16 cellular contexts compared by ENCODE assay signal in genomic region chr3:40975711-40976121, GRCh38.
DNase-seq lines count a peak whose midpoint lies in the region; ATAC-seq and TF ChIP-seq lines count a peak whose summit lies in the region.
"Had no signal": no experiment of that assay in that cellular context is flagged by ENCODE, and none has a peak within 500 bp of the region (broad histone marks: within the 10 kb centered on the region; RNA-seq: fewer than 3 reads in every experiment).

No MANE protein-coding gene starts in this region.

- peak overlapping the region; percentile 69 to 76 (median 70) for H3K27ac ChIP-seq in esophagus muscularis mucosa (replicated peaks in 1 of 4)
- H3K27ac ChIP-seq in upper lobe of right lung, result peak overlapping the region; percentile 40

- 26% methylated on average over 6 of the region's 6 CpGs for WGBS in esophagus muscularis mucosa

- no peaks in the 10 kb centered on the region for H3K9me3 ChIP-seq in esophagus muscularis mucosa
- no peaks in the 10 kb centered on the region for H3K9me3 ChIP-seq in upper lobe of right lung
- H3K9me3 ChIP-seq: esophagus squamous epithelium had no signal

- H3K36me3 ChIP-seq in esophagus muscularis mucosa (no peaks in the 10 kb centered on the region), upper lobe of right lung (no peaks in the 10 kb centered on the region)
- H3K36me3 ChIP-seq: esophagus squamous epithelium had no signal

- intact Hi-C loops in Right ventricle myocardium superior (cut with DNase I), result loop anchor here (10.0 kb wide), 1 partner anchor 219 kb away; the partner anchor contains the start of gene CTNNB1
- intact Hi-C loops in cardiac septum (cut with DNase I), result loop anchor here (1.0 kb wide), 1 partner anchor 97 kb away; no protein-coding TSS in a partner anchor
- intact Hi-C loops in esophagus muscularis mucosa (cut with DNase I), result loop anchor here (10.0 kb wide), 1 partner anchor 391 kb away; no protein-coding TSS in a partner anchor
- intact Hi-C loops in upper lobe of right lung (cut with DNase I), result no loop called here

- no peak for TF ChIP-seq POLR2A in esophagus muscularis mucosa (IDR thresholded peaks at IDR 0.05; ENCODE audit: low read depth)

- no peak overlapping the region for H3K4me3 ChIP-seq in esophagus muscularis mucosa
- no peak overlapping the region for H3K4me3 ChIP-seq in upper lobe of right lung
- H3K4me3 ChIP-seq: esophagus squamous epithelium had no signal

- TF ChIP-seq EP300 in esophagus muscularis mucosa (IDR thresholded peaks at IDR 0.05), result no peak

- DNase-seq in Right ventricle myocardium superior (no peak), cardiac septum (ENCODE audit: low spot score) (no peak), esophagus muscularis mucosa (ENCODE audit: extremely low spot score) (no peak), lung microvascular endothelial cell (ENCODE audit: low read depth in 2 of 2) (peak; percentile 91 to 98), upper lobe of right lung (no peak), NCI-H1048 (lab: John Stamatoyannopoulos, UW) (no peak), SHP77 (lab: John Stamatoyannopoulos, UW) (no peak)
- DNase-seq: activated CD4-positive, alpha-beta T cell treated with anti-CD3 and anti-CD28 coated beads, Interleukin-2, amount 50 U/mL, for 4 hours; activated naive CD4-positive, alpha-beta T cell treated with anti-CD3 and anti-CD28 coated beads for 36 hours; aorta; esophagus squamous epithelium; left colon; naive thymus-derived CD4-positive, alpha-beta T cell; posterior cingulate gyrus; SW 1271 had no signal

- ATAC-seq in Right ventricle myocardium superior (ENCODE audit: poor library complexity) (peak; percentile 47), upper lobe of right lung (no peak), GM21528 (IDR thresholded peaks at IDR 0.05; ENCODE audit: low FRiP score, unreplicated experiment) (no peak)
- ATAC-seq: left colon; naive thymus-derived CD4-positive, alpha-beta T cell had no signal

- no peaks in the 10 kb centered on the region for H3K27me3 ChIP-seq in esophagus muscularis mucosa
- no peaks in the 10 kb centered on the region for H3K27me3 ChIP-seq in upper lobe of right lung
- H3K27me3 ChIP-seq: esophagus squamous epithelium had no signal

- H3K4me1 ChIP-seq in esophagus muscularis mucosa (peaks cover 56 to 60% (median 59%) of the 10 kb centered on the region in 4 donors), upper lobe of right lung (peaks cover 30% of the 10 kb centered on the region)

- TF ChIP-seq CTCF in esophagus muscularis mucosa (IDR thresholded peaks at IDR 0.05) (no peak), upper lobe of right lung (IDR thresholded peaks at IDR 0.05) (no peak)

Comparison
In these comparisons a context has a peak if more than half of its experiments do, and no peak if none do; other contexts are left out.
1. DNase-seq: peak in lung microvascular endothelial cell (2 of 2); none in Right ventricle myocardium superior (single experiment), cardiac septum (single experiment), esophagus muscularis mucosa (single experiment), upper lobe of right lung (single experiment), NCI-H1048 (single experiment) and SHP77 (0 of 2).